9 cellular contexts compared by ENCODE assay signal in the genomic region with DNA sequence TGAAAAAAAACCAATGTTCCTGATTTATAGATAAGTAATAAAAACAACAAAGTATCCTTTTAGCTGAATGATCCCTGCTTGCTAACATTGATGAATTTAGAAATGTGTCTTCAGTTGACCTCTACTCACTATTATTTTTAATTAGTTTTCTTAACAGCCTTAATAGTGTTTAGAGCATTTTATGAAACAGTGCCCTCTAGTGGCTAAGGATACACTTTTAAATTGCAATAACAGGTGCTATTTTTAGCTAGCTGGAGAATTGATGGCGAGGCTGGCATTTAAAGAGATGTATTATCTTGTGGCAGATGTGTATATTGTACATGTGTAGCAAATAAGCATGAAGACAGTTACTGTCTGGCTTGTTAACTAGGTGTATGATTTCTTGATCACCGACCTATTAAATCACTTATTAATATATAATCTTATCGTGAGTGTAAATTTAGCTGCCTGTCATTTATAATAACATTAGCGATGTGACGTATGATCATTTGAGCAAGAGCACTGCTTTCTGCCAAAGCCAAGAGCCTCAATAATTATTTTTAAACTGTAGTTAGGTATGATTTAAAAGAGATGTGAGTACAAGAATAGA.
DNase-seq lines count a peak whose midpoint lies in the region; ATAC-seq and TF ChIP-seq lines count a peak whose summit lies in the region.
"Had no signal": no experiment of that assay in that cellular context is flagged by ENCODE, and none has a peak within 500 bp of the region (broad histone marks: within the 10 kb centered on the region; RNA-seq: fewer than 3 reads in every experiment).

No MANE protein-coding gene starts in this region.

- no peaks in the 10 kb centered on the region for H3K36me3 Mint-ChIP-seq in CD4-positive, alpha-beta T cell (ENCODE audit: low read depth)
- no peaks in the 10 kb centered on the region for H3K36me3 Mint-ChIP-seq in activated T-helper 17 cell treated with anti-CD3 and anti-CD28 coated beads, Interleukin-2, amount 50 U/mL, for 72 hours (ENCODE audit: low read depth)
- H3K36me3 Mint-ChIP-seq: stimulated activated naive B cell treated with anti-CD40 and anti-IgM and Interleukin-4, amounts not matched to agents 10 μg/mL and 1 μg/mL and 100 μg/mL, for 72 hours had no signal

- H3K27ac ChIP-seq in CD4-positive, alpha-beta T cell (ENCODE audit: low read depth, low read length): no peak overlapping the region

- peaks cover 1% of the 10 kb centered on the region for H3K9me3 Mint-ChIP-seq in CD4-positive, alpha-beta T cell
- H3K9me3 Mint-ChIP-seq in activated T-helper 17 cell treated with anti-CD3 and anti-CD28 coated beads, Interleukin-2, amount 50 U/mL, for 72 hours: peaks cover 20% of the 10 kb centered on the region

- H3K27ac Mint-ChIP-seq in CD4-positive, alpha-beta T cell: no peak overlapping the region
- no peak overlapping the region for H3K27ac Mint-ChIP-seq in activated T-helper 17 cell treated with anti-CD3 and anti-CD28 coated beads, Interleukin-2, amount 50 U/mL, for 72 hours
- H3K27ac Mint-ChIP-seq: stimulated activated naive B cell treated with anti-CD40 and anti-IgM and Interleukin-4, amounts not matched to agents 10 μg/mL and 1 μg/mL and 100 μg/mL, for 72 hours had no signal

- POLR2A ChIA-PET in CD4-positive, alpha-beta T cell (lab: Charles Lee): no interaction called here

- DNase-seq in CD4-positive, alpha-beta T cell: no peak
- peak; percentile 21 for DNase-seq in H4 (ENCODE audit: low spot score)
- DNase-seq in NCI-H446 treated with DMSO at 0.1 percent for 48 hours (lab: John Stamatoyannopoulos, UW): peak; percentile 5
- DNase-seq in choroid plexus epithelial cell (ENCODE audit: low read depth): peak; percentile 49
- peak; percentile 49 for DNase-seq in myocyte (ENCODE audit: low read depth)
- DNase-seq: stimulated activated naive B cell treated with anti-CD40 and anti-IgM and Interleukin-4, amounts not matched to agents 10 μg/mL and 1 μg/mL and 100 μg/mL, for 72 hours had no signal

- H3K9me3 ChIP-seq in CD4-positive, alpha-beta T cell (ENCODE audit: control insufficient read depth, low read length): no peaks in the 10 kb centered on the region

- intact Hi-C loops in CD4-positive, alpha-beta T cell (cut with DNase I, micrococcal nuclease): no loop called here

- no peaks in the 10 kb centered on the region for H3K27me3 Mint-ChIP-seq in CD4-positive, alpha-beta T cell
- H3K27me3 Mint-ChIP-seq in activated T-helper 17 cell treated with anti-CD3 and anti-CD28 coated beads, Interleukin-2, amount 50 U/mL, for 72 hours: peaks cover 4% of the 10 kb centered on the region
- H3K27me3 Mint-ChIP-seq: stimulated activated naive B cell treated with anti-CD40 and anti-IgM and Interleukin-4, amounts not matched to agents 10 μg/mL and 1 μg/mL and 100 μg/mL, for 72 hours had no signal

- TF ChIP-seq CTCF in CD4-positive, alpha-beta T cell (IDR thresholded peaks at IDR 0.05): peak; percentile 67
- TF ChIP-seq CTCF in choroid plexus epithelial cell (conservative IDR thresholded peaks at IDR 0.05; ENCODE audit: low read depth, low read length): peak; percentile 47

- H3K27me3 ChIP-seq in CD4-positive, alpha-beta T cell (ENCODE audit: control insufficient read depth, insufficient read depth, low read length): no peaks in the 10 kb centered on the region

- H3K4me1 Mint-ChIP-seq in CD4-positive, alpha-beta T cell (ENCODE audit: low read depth): no peaks in the 10 kb centered on the region
- no peaks in the 10 kb centered on the region for H3K4me1 Mint-ChIP-seq in activated T-helper 17 cell treated with anti-CD3 and anti-CD28 coated beads, Interleukin-2, amount 50 U/mL, for 72 hours
- H3K4me1 Mint-ChIP-seq: stimulated activated naive B cell treated with anti-CD40 and anti-IgM and Interleukin-4, amounts not matched to agents 10 μg/mL and 1 μg/mL and 100 μg/mL, for 72 hours had no signal

- CTCF ChIA-PET in CD4-positive, alpha-beta T cell (lab: Charles Lee): no interaction called here

- H3K4me3 ChIP-seq in choroid plexus epithelial cell (ENCODE audit: low read depth, low read length): no peak overlapping the region

- H3K4me3 Mint-ChIP-seq in CD4-positive, alpha-beta T cell: no peak overlapping the region
- no peak overlapping the region for H3K4me3 Mint-ChIP-seq in activated T-helper 17 cell treated with anti-CD3 and anti-CD28 coated beads, Interleukin-2, amount 50 U/mL, for 72 hours
- H3K4me3 Mint-ChIP-seq: stimulated activated naive B cell treated with anti-CD40 and anti-IgM and Interleukin-4, amounts not matched to agents 10 μg/mL and 1 μg/mL and 100 μg/mL, for 72 hours had no signal

- no peak for ATAC-seq in CD4-positive, alpha-beta T cell (ENCODE audit: poor library complexity)
- ATAC-seq in activated T-helper 17 cell treated with anti-CD3 and anti-CD28 coated beads, Interleukin-2, amount 50 U/mL, for 72 hours (replicated peaks): no peak
- ATAC-seq in GM18873 (IDR thresholded peaks at IDR 0.05; ENCODE audit: low FRiP score, unreplicated experiment) (no peak), GM21786 (IDR thresholded peaks at IDR 0.05; ENCODE audit: unreplicated experiment) (no peak)

Comparison
In these comparisons a context has a peak if more than half of its experiments do, and no peak if none do; other contexts are left out.
1. DNase-seq: peak in H4 (single experiment), NCI-H446 treated with DMSO at 0.1 percent for 48 hours (single experiment), choroid plexus epithelial cell (single experiment) and myocyte (single experiment); none in CD4-positive, alpha-beta T cell (0 of 10).